In genomic region chr3:79257811-79258210, GRCh38 we compare ENCODE assay signal across 21 cellular contexts.
"Had no signal": no experiment of that assay in that cellular context is flagged by ENCODE, and none has a peak within 500 bp of the region (broad histone marks: within the 10 kb centered on the region; RNA-seq: fewer than 3 reads in every experiment).

No MANE protein-coding gene starts in this region.

- H3K79me2 ChIP-seq: parathyroid adenoma had no signal

- H3K4me1 ChIP-seq: colonic mucosa, neural progenitor cell, parathyroid adenoma, right lobe of liver, stomach, testis, tibial artery had no signal

- H3K9me3 ChIP-seq: colonic mucosa, right lobe of liver, stomach, testis, tibial artery had no signal

- H3K4me2 ChIP-seq: neural progenitor cell had no signal

- ATAC-seq: esophagus mucosa; naive thymus-derived CD4-positive, alpha-beta T cell; right lobe of liver; stimulated activated effector memory CD8-positive, alpha-beta T cell treated with anti-CD3 and anti-CD28 coated beads, Interleukin-12 subunit alpha, Interleukin-12 subunit beta, amount 100 ng/mL, for 72 hours had no signal

- H2AFZ ChIP-seq: neural progenitor cell, parathyroid adenoma had no signal

- H3K27me3 ChIP-seq: colonic mucosa, neural progenitor cell, right lobe of liver, stomach, testis, tibial artery had no signal

- H3K4me3 ChIP-seq: colonic mucosa, neural progenitor cell, right lobe of liver, stomach, testis, tibial artery had no signal

- H3K36me3 ChIP-seq: colonic mucosa, neural progenitor cell, right lobe of liver, stomach, tibial artery had no signal

- H3K27ac ChIP-seq: colonic mucosa, epithelial cell of prostate, neural progenitor cell, parathyroid adenoma, right lobe of liver, stomach, testis, tibial artery had no signal

- DNase-seq: colonic mucosa; effector CD8-positive, alpha-beta T cell; endodermal cell; hypothalamus; mesendoderm; midbrain; naive thymus-derived CD4-positive, alpha-beta T cell; right lobe of liver; small intestine; stimulated activated CD4-positive, alpha-beta T cell treated with anti-CD3 and anti-CD28 coated beads, Interleukin-12 subunit alpha, Interleukin-12 subunit beta, amount 100 ng/mL, for 4 hours; stimulated activated CD4-positive, alpha-beta T cell treated with anti-CD3 and anti-CD28 coated beads, Interleukin-1b, Interleukin-23, amount 100 ng/mL, for 48 hours; stimulated activated CD4-positive, alpha-beta T cell treated with anti-CD3 and anti-CD28 coated beads, Interleukin-4, amount 100 ng/mL, for 24 hours; stimulated activated naive CD4-positive, alpha-beta T cell treated with Interleukin-2 at 50 U/mL for 16 hours; stomach; testis; tibial artery had no signal

- H3K9ac ChIP-seq: neural progenitor cell, parathyroid adenoma had no signal
